Comparison of ENCODE assay signal across 2 cellular contexts in genomic region chr17:46887717-46888116, GRCh38.
TF ChIP-seq lines count a peak whose summit lies in the region.

No MANE protein-coding gene starts in this region.

TF ChIP-seq in HepG2, 621 proteins besides CTCF, POLR2A, EP300 and RAD21:
- TF ChIP-seq NFIC (IDR thresholded peaks at IDR 0.05; ENCODE audit: low read length) (no peak), ZKSCAN1 (IDR thresholded peaks at IDR 0.05; ENCODE audit: low read length) (peak; percentile 15; the same call in 1 of the 2 replicates)

TF ChIP-seq in K562, 482 proteins besides CTCF, POLR2A, EP300 and RAD21 (continues in another document):
- 0 out of 2 replicates have a peak, but pooled peaks have one; percentile 15 for TF ChIP-seq CXXC5 (CRISPR knock-in tag; IDR thresholded peaks at IDR 0.05)
- TF ChIP-seq ZBTB8A (IDR thresholded peaks at IDR 0.05; ENCODE audit: partially characterized antibody), result no peak
- no peak for TF ChIP-seq E2F6 (IDR thresholded peaks at IDR 0.05; ENCODE audit: borderline replicate concordance in 1 of 2, extremely low read depth in 1 of 2, insufficient read depth in 1 of 2, insufficient read length in 1 of 2, low read depth in 1 of 2, low read length in 1 of 2, poor library complexity in 1 of 2, severe bottlenecking in 1 of 2)
- no peak for TF ChIP-seq RFX7 (CRISPR knock-in tag; IDR thresholded peaks at IDR 0.05)
- TF ChIP-seq ETV5 (CRISPR knock-in tag; IDR thresholded peaks at IDR 0.05; ENCODE audit: low read depth), result no peak
- TF ChIP-seq MTA2 (IDR thresholded peaks at IDR 0.05; ENCODE audit: low read depth), result peak; percentile 10; the same call in 1 of the 2 replicates
- no peak for TF ChIP-seq YY1 (IDR thresholded peaks at IDR 0.05; ENCODE audit: borderline replicate concordance in 1 of 3, control insufficient read depth in 1 of 3, extremely low read depth in 1 of 3, insufficient read depth in 3 of 3, insufficient read length in 1 of 3, insufficient replicate concordance in 2 of 3, low read depth in 1 of 3, low read length in 2 of 3)
- TF ChIP-seq ZNF785 (CRISPR knock-in tag; IDR thresholded peaks at IDR 0.05), result no peak
- TF ChIP-seq JUND (IDR thresholded peaks at IDR 0.05; ENCODE audit: borderline replicate concordance, low read depth, low read length), result 0 out of 2 replicates have a peak, but pooled peaks have one; percentile 4
- no peak for TF ChIP-seq JUND (tag; IDR thresholded peaks at IDR 0.05; ENCODE audit: borderline replicate concordance, low read depth, low read length)
- no peak for TF ChIP-seq ZNF280A (IDR thresholded peaks at IDR 0.05; ENCODE audit: low read depth, partially characterized antibody)
- no peak for TF ChIP-seq PHB (CRISPR knock-in tag; IDR thresholded peaks at IDR 0.05)
- peak; percentile 98 for TF ChIP-seq ZKSCAN1 (IDR thresholded peaks at IDR 0.05; ENCODE audit: low read depth, low read length)
- no peak for TF ChIP-seq SMARCC2 (IDR thresholded peaks at IDR 0.05; ENCODE audit: low read depth)
- no peak for TF ChIP-seq SREBF2 (CRISPR knock-in tag; IDR thresholded peaks at IDR 0.05)
- peak; percentile 55 for TF ChIP-seq NCOR1 (IDR thresholded peaks at IDR 0.05)
- TF ChIP-seq CEBPB (tag; IDR thresholded peaks at IDR 0.05), result peak; percentile 78
- TF ChIP-seq YBX1 (IDR thresholded peaks at IDR 0.05), result no peak
- TF ChIP-seq CBFA2T2 (conservative IDR thresholded peaks at IDR 0.05), result peak; percentile 60
- TF ChIP-seq PKNOX1 (IDR thresholded peaks at IDR 0.05), result peak; percentile 36; the same call in 1 of the 2 replicates
- TF ChIP-seq ZMIZ1 (IDR thresholded peaks at IDR 0.05; ENCODE audit: low read depth in 2 of 2, low read length in 2 of 2), result no peak
- TF ChIP-seq ZNF23 (CRISPR knock-in tag; IDR thresholded peaks at IDR 0.05), result no peak
- TF ChIP-seq TRIM28 (IDR thresholded peaks at IDR 0.05), result no peak
- TF ChIP-seq CCAR2 (IDR thresholded peaks at IDR 0.05; ENCODE audit: low read depth, low read length), result no peak
- no peak for TF ChIP-seq NFXL1 (CRISPR knock-in tag; IDR thresholded peaks at IDR 0.05)
- TF ChIP-seq DPF2 (IDR thresholded peaks at IDR 0.05), result peak; percentile 65
- TF ChIP-seq ESRRA (IDR thresholded peaks at IDR 0.05; ENCODE audit: borderline replicate concordance, low read depth), result no peak
- TF ChIP-seq KAT8 (IDR thresholded peaks at IDR 0.05; ENCODE audit: low read depth), result no peak
- peak; percentile 81 for TF ChIP-seq ARID1B (IDR thresholded peaks at IDR 0.05)
- TF ChIP-seq RCOR1 (IDR thresholded peaks at IDR 0.05; ENCODE audit: borderline replicate concordance in 1 of 2, low read depth in 2 of 2, low read length in 2 of 2), result peak in 1 of 2 experiments; percentile 55; a peak in 1 of 4 replicates
- no peak for TF ChIP-seq NELFE (IDR thresholded peaks at IDR 0.05; ENCODE audit: insufficient read depth, insufficient read length)
- TF ChIP-seq RFX5 (IDR thresholded peaks at IDR 0.05; ENCODE audit: low read depth, low read length), result no peak
- peak in 1 of 2 experiments; percentile 63; a peak in 2 of 4 replicates for TF ChIP-seq TRIM24 (IDR thresholded peaks at IDR 0.05)
- TF ChIP-seq ATF7 (IDR thresholded peaks at IDR 0.05), result no peak
- no peak for TF ChIP-seq ZNF121 (CRISPR knock-in tag; conservative IDR thresholded peaks at IDR 0.05)
- no peak for TF ChIP-seq PTBP1 (IDR thresholded peaks at IDR 0.05; ENCODE audit: low read depth, low read length)
- TF ChIP-seq ATF3 (IDR thresholded peaks at IDR 0.05), result 0 out of 2 replicates have a peak, but pooled peaks have one; percentile 32
- TF ChIP-seq ATF3 (CRISPR knock-in tag; conservative IDR thresholded peaks at IDR 0.05), result no peak
- no peak for TF ChIP-seq NFIX (CRISPR knock-in tag; IDR thresholded peaks at IDR 0.05; ENCODE audit: low read depth)
- peak; percentile 56; the same call in 1 of the 2 replicates for TF ChIP-seq ZNF263 (CRISPR knock-in tag; IDR thresholded peaks at IDR 0.05; ENCODE audit: borderline replicate concordance)
- TF ChIP-seq CEBPG (CRISPR knock-in tag; IDR thresholded peaks at IDR 0.05), result peak; percentile 35; the same call in 1 of the 2 replicates
- TF ChIP-seq CEBPG (tag; conservative IDR thresholded peaks at IDR 0.05 in 1 of 2, IDR thresholded peaks at IDR 0.05 in 1 of 2), result peak; percentile 53 to 66
- no peak for TF ChIP-seq SAFB2 (IDR thresholded peaks at IDR 0.05; ENCODE audit: borderline replicate concordance, low read depth, low read length, severe bottlenecking)
- TF ChIP-seq MEIS2 (IDR thresholded peaks at IDR 0.05; ENCODE audit: partially characterized antibody), result peak; percentile 89
- no peak for TF ChIP-seq THRAP3 (IDR thresholded peaks at IDR 0.05; ENCODE audit: borderline replicate concordance)
- TF ChIP-seq MXD1 (CRISPR knock-in tag; IDR thresholded peaks at IDR 0.05; ENCODE audit: borderline replicate concordance, poor library complexity, severe bottlenecking), result no peak
- no peak for TF ChIP-seq THRB (CRISPR knock-in tag; conservative IDR thresholded peaks at IDR 0.05)
- no peak for TF ChIP-seq IRF9 (tag; IDR thresholded peaks at IDR 0.05)
- TF ChIP-seq SMARCA4 (IDR thresholded peaks at IDR 0.05), result peak; percentile 59; the same call in 1 of the 2 replicates
- no peak for TF ChIP-seq IFI16 (CRISPR knock-in tag; IDR thresholded peaks at IDR 0.05)
- TF ChIP-seq CBFA2T3 (IDR thresholded peaks at IDR 0.05), result peak; percentile 79
- TF ChIP-seq ZNF174 (CRISPR knock-in tag; IDR thresholded peaks at IDR 0.05), result no peak
- no peak for TF ChIP-seq PTTG1 (tag; IDR thresholded peaks at IDR 0.05; ENCODE audit: low read depth)
- TF ChIP-seq RBM39 (optimal IDR thresholded peaks at IDR 0.05; ENCODE audit: low read depth, low read length), result no peak
- TF ChIP-seq CSDE1 (IDR thresholded peaks at IDR 0.05), result no peak
- TF ChIP-seq SLC30A9 (CRISPR knock-in tag; IDR thresholded peaks at IDR 0.05), result no peak
- TF ChIP-seq RFX1 (IDR thresholded peaks at IDR 0.05), result no peak
- TF ChIP-seq ZNF561 (CRISPR knock-in tag; conservative IDR thresholded peaks at IDR 0.05), result no peak
